21 cellular contexts compared by ENCODE assay signal in the genomic region with DNA sequence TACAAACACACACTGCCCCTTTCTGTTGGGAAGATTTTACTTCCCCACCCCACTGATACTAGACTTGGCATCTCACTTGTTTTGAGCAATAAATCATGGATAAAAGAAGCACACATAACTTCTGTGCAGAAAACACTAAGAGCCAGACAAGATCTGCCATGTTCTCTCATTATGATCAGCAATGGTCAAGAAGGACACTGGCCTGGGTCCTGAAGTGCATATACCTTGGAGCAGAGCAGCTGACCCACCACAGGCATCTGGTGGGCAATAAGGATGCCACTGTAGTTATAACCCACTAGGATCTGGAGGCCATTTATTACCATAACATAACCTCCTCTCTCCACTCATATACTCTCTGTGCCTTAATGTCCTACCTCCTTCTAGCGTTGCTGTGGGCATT.
"Had no signal": no experiment of that assay in that cellular context is flagged by ENCODE, and none has a peak within 500 bp of the region (broad histone marks: within the 10 kb centered on the region; RNA-seq: fewer than 3 reads in every experiment).

No MANE protein-coding gene starts in this region.

- H3K4me3 ChIP-seq: K562, Peyer's patch, SJCRH30 had no signal

- H3K36me3 ChIP-seq: Peyer's patch, SJCRH30 had no signal

- DNase-seq: Kasumi-1; MM.1S; NCI-H1092 treated with DMSO at 0.1 percent for 48 hours; NCI-H1436 treated with DMSO at 0.1 percent for 48 hours; NCI-H1694; NCI-H187 treated with DMSO at 0.1 percent for 48 hours; NCI-H2029 treated with DMSO at 0.1 percent for 48 hours; NCI-H2171 treated with DMSO at 0.1 percent for 48 hours; NCI-H345; NCI-H446 treated with DMSO at 0.1 percent for 48 hours; NCI-H526; NK-92 treated with Interleukin-12 subunit alpha and Interleukin-12 subunit beta, amount 100 ng/mL, for 24 hours; PC-3; Peyer's patch; SHP77 treated with DMSO at 0.1 percent for 48 hours; SJCRH30; SW 1271; T-cell had no signal

- H3K27ac ChIP-seq: KMS-11, Peyer's patch, SJCRH30 had no signal

- FAIRE-seq: K562 had no signal

- H3K9me3 ChIP-seq: Peyer's patch, SJCRH30 had no signal

- H3K4me1 ChIP-seq: Peyer's patch, SJCRH30 had no signal

- ATAC-seq: K562, PC-3, Right ventricle myocardium inferior, T-cell had no signal

- H3K9ac ChIP-seq: KMS-11 had no signal

- H3K4me2 ChIP-seq: KMS-11 had no signal

- H3K27me3 ChIP-seq: Peyer's patch, SJCRH30 had no signal
